Comparison of ENCODE assay signal across 15 cellular contexts in the genomic region with DNA sequence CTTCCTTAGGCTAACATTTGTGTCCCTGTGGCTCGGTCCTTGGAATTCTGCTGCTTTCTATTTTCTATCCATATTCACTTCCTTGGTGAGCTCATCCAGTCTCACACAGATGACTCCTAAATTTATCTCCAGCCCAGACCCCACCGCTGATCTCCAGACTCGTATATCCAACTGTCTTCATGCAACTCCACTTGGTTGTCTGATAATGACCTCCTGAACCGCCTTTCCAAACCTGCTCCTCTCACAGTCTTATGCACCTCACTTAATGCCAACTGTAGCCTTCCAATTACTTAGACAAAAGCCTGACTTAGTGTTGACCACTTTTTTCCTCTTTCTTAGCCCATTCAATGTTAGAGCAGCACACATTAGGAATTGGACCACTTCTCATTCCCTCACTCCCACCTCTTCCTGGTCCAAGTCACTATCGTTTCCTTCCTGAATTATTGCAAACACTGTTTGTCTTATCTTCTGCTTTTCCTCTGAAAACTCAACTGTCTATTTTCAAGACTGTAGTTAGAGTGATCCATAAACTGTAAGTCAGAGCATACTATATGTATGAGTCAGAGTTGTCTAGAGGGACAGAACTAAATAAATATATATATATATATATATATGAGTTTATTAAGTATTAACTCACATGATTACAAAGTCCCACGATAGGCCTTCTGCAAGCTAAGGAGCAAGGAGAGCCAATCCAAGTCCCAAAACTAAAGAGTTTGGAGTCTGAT.
A peak's percentile ranks its signal among the peaks of the same experiment; 100 is the strongest.
DNase-seq lines count a peak whose midpoint lies in the region; ATAC-seq and TF ChIP-seq lines count a peak whose summit lies in the region.
"Had no signal": no experiment of that assay in that cellular context is flagged by ENCODE, and none has a peak within 500 bp of the region (broad histone marks: within the 10 kb centered on the region; RNA-seq: fewer than 3 reads in every experiment).

No MANE protein-coding gene starts in this region.

- H3K27me3 ChIP-seq in ACC112 (ENCODE audit: insufficient read depth, low read length), result no peaks in the 10 kb centered on the region
- H3K27me3 ChIP-seq: BLaER1 treated with 17β-estradiol and CSF1 and Interleukin-3, amounts not matched to agents 10 nM and 100 nM had no signal

- H3K36me3 ChIP-seq in ACC112 (ENCODE audit: insufficient read depth, low read length) (no peaks in the 10 kb centered on the region), mesodermal cell (ENCODE audit: control insufficient read depth, insufficient read depth, low read length) (peaks cover 4% of the 10 kb centered on the region)
- H3K36me3 ChIP-seq: BLaER1 treated with 17β-estradiol and CSF1 and Interleukin-3, amounts not matched to agents 10 nM and 100 nM; HAP-1 had no signal

- peak overlapping the region; percentile 40 for H2AFZ ChIP-seq in ACC112 (ENCODE audit: low read length, unreplicated experiment)

- no peak overlapping the region for H3K4me3 Mint-ChIP-seq in activated CD8-positive, alpha-beta T cell treated with anti-CD3 and anti-CD28 coated beads, Interleukin-2, amount 10 ng/mL, durations not matched to agents 7 days and 5 days

- DNase-seq in activated CD8-positive, alpha-beta T cell treated with anti-CD3 and anti-CD28 coated beads, Interleukin-2, amount 10 ng/mL, durations not matched to agents 7 days and 5 days, result no peak
- DNase-seq in GM19238 (ENCODE audit: insufficient read length, low spot score), result no peak
- no peak for DNase-seq in NCI-H1048 (lab: John Stamatoyannopoulos, UW)
- DNase-seq: 8988T, KBM-7, NCI-H1092, NCI-H1694 treated with DMSO at 0.1 percent for 48 hours, NCI-H446 had no signal

- no peaks in the 10 kb centered on the region for H3K79me2 ChIP-seq in ACC112 (ENCODE audit: control insufficient read depth, insufficient read depth, low read length, unreplicated experiment)

- H3K4me1 Mint-ChIP-seq in activated CD8-positive, alpha-beta T cell treated with anti-CD3 and anti-CD28 coated beads, Interleukin-2, amount 10 ng/mL, durations not matched to agents 7 days and 5 days (ENCODE audit: low read depth), result no peaks in the 10 kb centered on the region

- H3K4me1 ChIP-seq in ACC112 (ENCODE audit: control insufficient read depth, insufficient read depth, low read length, unreplicated experiment), result peaks cover 11% of the 10 kb centered on the region
- H3K4me1 ChIP-seq in mesodermal cell (ENCODE audit: control insufficient read depth, insufficient read depth, low read length, poor library complexity, severe bottlenecking), result no peaks in the 10 kb centered on the region

- peak; percentile 67 for ATAC-seq in SK-N-SH treated with all-trans-retinoic acid at 6 μM for 48 hours
- no peak for ATAC-seq in GM19328 (IDR thresholded peaks at IDR 0.05; ENCODE audit: unreplicated experiment)
- ATAC-seq in activated CD8-positive, alpha-beta T cell treated with anti-CD3 and anti-CD28 coated beads, Interleukin-2, amount 10 ng/mL, durations not matched to agents 7 days and 5 days, result no peak

- no peak overlapping the region for H3K27ac Mint-ChIP-seq in activated CD8-positive, alpha-beta T cell treated with anti-CD3 and anti-CD28 coated beads, Interleukin-2, amount 10 ng/mL, durations not matched to agents 7 days and 5 days

- CTCF ChIA-PET in activated CD8-positive, alpha-beta T cell treated with anti-CD3 and anti-CD28 coated beads, Interleukin-2, amount 10 ng/mL, durations not matched to agents 7 days and 5 days (lab: Charles Lee), result no interaction called here

- peaks cover 3% of the 10 kb centered on the region for H3K9me3 ChIP-seq in mesodermal cell (ENCODE audit: control insufficient read depth, low read length)
- H3K9me3 ChIP-seq: BLaER1 treated with 17β-estradiol and CSF1 and Interleukin-3, amounts not matched to agents 10 nM and 100 nM; HAP-1 had no signal

- no peak overlapping the region for H3K4me3 ChIP-seq in ACC112 (ENCODE audit: low read depth, low read length)
- H3K4me3 ChIP-seq in mesodermal cell (ENCODE audit: extremely low read depth, insufficient read depth, low read length, poor library complexity, severe bottlenecking), result no peak overlapping the region
- H3K4me3 ChIP-seq: BLaER1 treated with 17β-estradiol and CSF1 and Interleukin-3, amounts not matched to agents 10 nM and 100 nM; HAP-1 had no signal

- H3K9me3 Mint-ChIP-seq in activated CD8-positive, alpha-beta T cell treated with anti-CD3 and anti-CD28 coated beads, Interleukin-2, amount 10 ng/mL, durations not matched to agents 7 days and 5 days (ENCODE audit: insufficient read depth), result no peaks in the 10 kb centered on the region

- POLR2A ChIA-PET in activated CD8-positive, alpha-beta T cell treated with anti-CD3 and anti-CD28 coated beads, Interleukin-2, amount 10 ng/mL, durations not matched to agents 7 days and 5 days (lab: Charles Lee), result no interaction called here

- H3K27ac ChIP-seq in ACC112 (ENCODE audit: low read depth, low read length) (peak overlapping the region; percentile 43; the same call in 1 of the 2 replicates), cingulate gyrus (ENCODE audit: low read depth, low read length) (peak overlapping the region; percentile 70), mesodermal cell (ENCODE audit: low read depth, low read length, severe bottlenecking) (peak overlapping the region; percentile 47)
- H3K27ac ChIP-seq: BLaER1 treated with 17β-estradiol and CSF1 and Interleukin-3, amounts not matched to agents 10 nM and 100 nM had no signal

- H3K27me3 Mint-ChIP-seq in activated CD8-positive, alpha-beta T cell treated with anti-CD3 and anti-CD28 coated beads, Interleukin-2, amount 10 ng/mL, durations not matched to agents 7 days and 5 days (ENCODE audit: low read depth), result no peaks in the 10 kb centered on the region

- H3K36me3 Mint-ChIP-seq in activated CD8-positive, alpha-beta T cell treated with anti-CD3 and anti-CD28 coated beads, Interleukin-2, amount 10 ng/mL, durations not matched to agents 7 days and 5 days (ENCODE audit: low read depth), result no peaks in the 10 kb centered on the region

- 90 to 91% methylated on average over 5 of the region's 6 CpGs for WGBS in mesodermal cell (ENCODE audit: insufficient coverage in 2 of 2), 2 experiments

TF ChIP-seq in SK-N-SH treated with all-trans-retinoic acid at 6 μM for 48 hours, 23 proteins besides CTCF, POLR2A, EP300 and RAD21:
- no peak for TF ChIP-seq SNAI2 (CRISPR knock-in tag; IDR thresholded peaks at IDR 0.05)
- TF ChIP-seq ZFP3 (CRISPR knock-in tag; IDR thresholded peaks at IDR 0.05), result no peak
- no peak for TF ChIP-seq CSDC2 (CRISPR knock-in tag; IDR thresholded peaks at IDR 0.05)
- TF ChIP-seq, protein P1, sequence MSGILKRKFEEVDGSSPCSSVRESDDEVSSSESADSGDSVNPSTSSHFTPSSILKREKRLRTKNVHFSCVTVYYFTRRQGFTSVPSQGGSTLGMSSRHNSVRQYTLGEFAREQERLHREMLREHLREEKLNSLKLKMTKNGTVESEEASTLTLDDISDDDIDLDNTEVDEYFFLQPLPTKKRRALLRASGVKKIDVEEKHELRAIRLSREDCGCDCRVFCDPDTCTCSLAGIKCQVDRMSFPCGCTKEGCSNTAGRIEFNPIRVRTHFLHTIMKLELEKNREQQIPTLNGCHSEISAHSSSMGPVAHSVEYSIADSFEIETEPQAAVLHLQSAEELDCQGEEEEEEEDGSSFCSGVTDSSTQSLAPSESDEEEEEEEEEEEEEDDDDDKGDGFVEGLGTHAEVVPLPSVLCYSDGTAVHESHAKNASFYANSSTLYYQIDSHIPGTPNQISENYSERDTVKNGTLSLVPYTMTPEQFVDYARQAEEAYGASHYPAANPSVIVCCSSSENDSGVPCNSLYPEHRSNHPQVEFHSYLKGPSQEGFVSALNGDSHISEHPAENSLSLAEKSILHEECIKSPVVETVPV (CRISPR knock-in tag; IDR thresholded peaks at IDR 0.05), result no peak
- TF ChIP-seq, protein P2, sequence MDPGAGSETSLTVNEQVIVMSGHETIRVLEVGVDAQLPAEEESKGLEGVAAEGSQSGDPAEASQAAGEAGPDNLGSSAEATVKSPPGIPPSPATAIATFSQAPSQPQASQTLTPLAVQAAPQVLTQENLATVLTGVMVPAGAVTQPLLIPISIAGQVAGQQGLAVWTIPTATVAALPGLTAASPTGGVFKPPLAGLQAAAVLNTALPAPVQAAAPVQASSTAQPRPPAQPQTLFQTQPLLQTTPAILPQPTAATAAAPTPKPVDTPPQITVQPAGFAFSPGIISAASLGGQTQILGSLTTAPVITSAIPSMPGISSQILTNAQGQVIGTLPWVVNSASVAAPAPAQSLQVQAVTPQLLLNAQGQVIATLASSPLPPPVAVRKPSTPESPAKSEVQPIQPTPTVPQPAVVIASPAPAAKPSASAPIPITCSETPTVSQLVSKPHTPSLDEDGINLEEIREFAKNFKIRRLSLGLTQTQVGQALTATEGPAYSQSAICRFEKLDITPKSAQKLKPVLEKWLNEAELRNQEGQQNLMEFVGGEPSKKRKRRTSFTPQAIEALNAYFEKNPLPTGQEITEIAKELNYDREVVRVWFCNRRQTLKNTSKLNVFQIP (CRISPR knock-in tag; IDR thresholded peaks at IDR 0.05; ENCODE audit: borderline replicate concordance, low read depth), result no peak
- TF ChIP-seq ZNF565 (CRISPR knock-in tag; conservative IDR thresholded peaks at IDR 0.05; ENCODE audit: low read depth), result no peak
- TF ChIP-seq ZNF70 (CRISPR knock-in tag; IDR thresholded peaks at IDR 0.05), result no peak
- no peak for TF ChIP-seq PATZ1 (CRISPR knock-in tag; IDR thresholded peaks at IDR 0.05; ENCODE audit: borderline replicate concordance)
- TF ChIP-seq ZFP30 (CRISPR knock-in tag; IDR thresholded peaks at IDR 0.05), result no peak
- TF ChIP-seq BACH2 (CRISPR knock-in tag; IDR thresholded peaks at IDR 0.05; ENCODE audit: borderline replicate concordance), result no peak
